Comparison of ENCODE assay signal across 17 cellular contexts in genomic region chr5:143085319-143085917, GRCh38.
A peak's percentile ranks its signal among the peaks of the same experiment; 100 is the strongest.
DNase-seq lines count a peak whose midpoint lies in the region; ATAC-seq and TF ChIP-seq lines count a peak whose summit lies in the region.
"Had no signal": no experiment of that assay in that cellular context is flagged by ENCODE, and none has a peak within 500 bp of the region (broad histone marks: within the 10 kb centered on the region; RNA-seq: fewer than 3 reads in every experiment).

No MANE protein-coding gene starts in this region.

- TF ChIP-seq RAD21 in IMR-90 (IDR thresholded peaks at IDR 0.05; ENCODE audit: low read length): no peak

- H3K27ac Mint-ChIP-seq in immature natural killer cell: peak overlapping the region in 4 of 6 donors; percentile 0 to 42 (median 7)
- H3K27ac Mint-ChIP-seq: activated T-cell treated with anti-CD3 and anti-CD28 coated beads, Interleukin-2, amount 50 U/mL, for 72 hours; endodermal cell; GM23338; naive thymus-derived CD8-positive, alpha-beta T cell had no signal

- in situ Hi-C loops in IMR-90 (cut with MboI; ENCODE audit: low sequenced_read_pairs): no loop called here

- WGBS in IMR-90 (ENCODE audit: extremely low coverage in 2 of 2, insufficient read length in 1 of 2), 2 experiments: 83% methylated on average over 3 of the region's 6 CpGs; no CpG with 5 or more reads in 1 of the 2 experiments

- no peaks in the 10 kb centered on the region for H3K36me3 ChIP-seq in IMR-90 (ENCODE audit: control insufficient read depth, insufficient read depth, low read length)
- H3K36me3 ChIP-seq: lower lobe of right lung had no signal

- H4K8ac ChIP-seq in IMR-90 (ENCODE audit: low read depth in 2 of 2, low read length in 2 of 2): no peak overlapping the region

- H3K4me1 Mint-ChIP-seq in immature natural killer cell: peaks cover 12 to 19% of the 10 kb centered on the region in 2 donors

- peaks cover 0 to 6% (median 3%) of the 10 kb centered on the region in 3 donors for H3K27me3 Mint-ChIP-seq in immature natural killer cell (ENCODE audit: low read depth in 3 of 3)
- H3K27me3 Mint-ChIP-seq: naive thymus-derived CD8-positive, alpha-beta T cell had no signal

- H2BK20ac ChIP-seq in IMR-90 (ENCODE audit: low read depth, low read length): no peak overlapping the region

- no peak overlapping the region for H3K56ac ChIP-seq in IMR-90 (ENCODE audit: extremely low read depth, insufficient read depth, low read length)

- H3K18ac ChIP-seq in IMR-90 (ENCODE audit: low read depth, low read length): no peak overlapping the region

- H3K27ac ChIP-seq in IMR-90 (ENCODE audit: insufficient read depth, low read length): no peak overlapping the region
- H3K27ac ChIP-seq: lower lobe of right lung had no signal

- peaks cover 12% of the 10 kb centered on the region for H3K4me1 ChIP-seq in IMR-90 (ENCODE audit: control insufficient read depth, insufficient read depth, low read length)

- H3K23ac ChIP-seq in IMR-90 (ENCODE audit: low read depth, low read length): no peak overlapping the region

- peak overlapping the region; percentile 33; the same call in 1 of the 2 replicates for H3K14ac ChIP-seq in IMR-90 (replicated peaks; ENCODE audit: low read depth, low read length)

- no peak overlapping the region for H3K4me3 Mint-ChIP-seq in immature natural killer cell
- H3K4me3 Mint-ChIP-seq: activated T-cell treated with anti-CD3 and anti-CD28 coated beads, Interleukin-2, amount 50 U/mL, for 72 hours; endodermal cell; GM23338; naive thymus-derived CD8-positive, alpha-beta T cell had no signal

- no peak overlapping the region for H4K5ac ChIP-seq in IMR-90 (ENCODE audit: low read depth, low read length)

- dilution Hi-C loops in IMR-90 (cut with HindIII; ENCODE audit: low sequenced_read_pairs, unreplicated experiment): no loop called here

- H3K27me3 ChIP-seq in IMR-90 (ENCODE audit: control insufficient read depth, insufficient read depth, low read length): no peaks in the 10 kb centered on the region

- CTCF ChIA-PET in IMR-90 (lab: Yijun Ruan, JAX): no interaction called here

- H3K36me3 Mint-ChIP-seq in immature natural killer cell: peaks cover 7 to 32% (median 18%) of the 10 kb centered on the region in 3 donors

- H2BK5ac ChIP-seq in IMR-90 (ENCODE audit: low read depth, low read length, poor library complexity, severe bottlenecking): no peak overlapping the region

- H3K4ac ChIP-seq in IMR-90 (ENCODE audit: low read depth, low read length): no peak overlapping the region

- no peak overlapping the region for H2AFZ ChIP-seq in IMR-90 (replicated peaks; ENCODE audit: low read length, poor library complexity)
- H2AFZ ChIP-seq: GM23338 had no signal

- no peaks in the 10 kb centered on the region for H3K9me3 ChIP-seq in IMR-90 (ENCODE audit: control insufficient read depth, insufficient read depth, low read length)
- H3K9me3 ChIP-seq: lower lobe of right lung, psoas muscle, SK-N-SH had no signal

- no peaks in the 10 kb centered on the region for H4K20me1 ChIP-seq in IMR-90 (ENCODE audit: insufficient read depth, low read length)

- ATAC-seq in IMR-90 (ENCODE audit: low read depth): no peak
- ATAC-seq in GM18870 (IDR thresholded peaks at IDR 0.05; ENCODE audit: unreplicated experiment): no peak
- ATAC-seq: activated T-cell treated with anti-CD3 and anti-CD28 coated beads, Interleukin-2, amount 50 U/mL, for 72 hours; GM23338; lower lobe of right lung; naive thymus-derived CD8-positive, alpha-beta T cell had no signal

- H4K91ac ChIP-seq in IMR-90 (ENCODE audit: insufficient read depth, low read depth, low read length): no peak overlapping the region

- H2AK9ac ChIP-seq in IMR-90 (replicated peaks; ENCODE audit: low read depth, low read length, poor library complexity): no peak overlapping the region

- H2BK120ac ChIP-seq in IMR-90 (ENCODE audit: low read depth, low read length): no peak overlapping the region

- no peak overlapping the region for H3K9ac ChIP-seq in IMR-90 (ENCODE audit: low read depth, low read length)
- H3K9ac ChIP-seq: SK-N-SH had no signal

- DNase-seq in DMS 273 (lab: John Stamatoyannopoulos, UW; ENCODE audit: unreplicated experiment) (peak; percentile 98), IMR-90 (no peak), SHP77 (lab: John Stamatoyannopoulos, UW) (peak; percentile 77 to 85), immature natural killer cell (no peak), GM19238 (ENCODE audit: insufficient read length, low spot score) (no peak), putamen (ENCODE audit: low spot score) (no peak)
- DNase-seq in activated CD4-positive, alpha-beta T cell treated with anti-CD3 and anti-CD28 coated beads for 1 hour: no peak
- DNase-seq: activated T-cell treated with anti-CD3 and anti-CD28 coated beads, Interleukin-2, amount 50 U/mL, for 72 hours; central memory CD4-positive, alpha-beta T cell; endodermal cell; lower lobe of right lung; naive thymus-derived CD8-positive, alpha-beta T cell; NCI-H2081; psoas muscle; SK-N-SH had no signal

- peak overlapping the region; percentile 20; the same call in 1 of the 3 replicates for H2BK15ac ChIP-seq in IMR-90 (ENCODE audit: low read depth, low read length)

- H3K4me2 ChIP-seq in IMR-90 (ENCODE audit: low read depth, low read length): no peak overlapping the region
- H3K4me2 ChIP-seq: GM23338, SK-N-SH had no signal

- no peak for TF ChIP-seq POLR2A in IMR-90 (IDR thresholded peaks at IDR 0.05; ENCODE audit: low read depth, low read length)

- intact Hi-C loops in IMR-90 (cut with micrococcal nuclease): no loop called here

- H3K79me1 ChIP-seq in IMR-90 (ENCODE audit: low read depth in 1 of 2, low read length in 2 of 2): no peaks in the 10 kb centered on the region

- no TSS peak for BruUV-seq in IMR-90 (replicated peaks; lab: Mats Ljungman, UMichigan)

- peaks cover 6% of the 10 kb centered on the region for H3K9me1 ChIP-seq in IMR-90 (ENCODE audit: insufficient read depth, low read length)

- POLR2A ChIA-PET in IMR-90 (lab: Charles Lee; ENCODE audit: unreplicated experiment): no interaction called here

- no peak overlapping the region for H3K4me3 ChIP-seq in IMR-90 (ENCODE audit: insufficient read depth, low read depth, low read length)
- H3K4me3 ChIP-seq: GM23338, lower lobe of right lung had no signal

- no peaks in the 10 kb centered on the region for H3K9me3 Mint-ChIP-seq in immature natural killer cell
- H3K9me3 Mint-ChIP-seq: activated T-cell treated with anti-CD3 and anti-CD28 coated beads, Interleukin-2, amount 50 U/mL, for 72 hours; GM23338; naive thymus-derived CD8-positive, alpha-beta T cell had no signal

- H2AK5ac ChIP-seq in IMR-90 (ENCODE audit: low read depth, low read length): no peak overlapping the region

- TF ChIP-seq CTCF in IMR-90 (conservative IDR thresholded peaks at IDR 0.05; ENCODE audit: low read depth, low read length): no peak

TF ChIP-seq in IMR-90, 13 proteins besides CTCF, POLR2A, EP300 and RAD21:
- TF ChIP-seq FOS (IDR thresholded peaks at IDR 0.05; ENCODE audit: low read depth, low read length) (no peak), RFX5 (IDR thresholded peaks at IDR 0.05; ENCODE audit: low read depth, low read length) (no peak), CEBPB (IDR thresholded peaks at IDR 0.05; ENCODE audit: low read depth, low read length) (no peak)

Comparison
In these comparisons a context has a peak if more than half of its experiments do, and no peak if none do; other contexts are left out.
1. DNase-seq: peak in DMS 273 (single experiment) and SHP77 (2 of 2); none in IMR-90 (single experiment), immature natural killer cell (0 of 3), GM19238 (single experiment), putamen (single experiment) and activated CD4-positive, alpha-beta T cell treated with anti-CD3 and anti-CD28 coated beads for 1 hour (single experiment).